In genomic region chr6:169701953-169702639, GRCh38 we compare ENCODE assay signal across 8 cellular contexts. TPM values are rescaled to one million over a fixed set of nuclear protein-coding genes. Genes with fewer than 3 reads are reported as not detected.
A peak's percentile ranks its signal among the peaks of the same experiment; 100 is the strongest.
DNase-seq lines count a peak whose midpoint lies in the region; ATAC-seq and TF ChIP-seq lines count a peak whose summit lies in the region.

Gene C6orf120, plus strand, starts transcription at chr6:169702126. Its CDS starts 334 bp downstream, at chr6:169702460.
Gene WDR27, minus strand, starts transcription at chr6:169702029. Its CDS starts 13,024 bp downstream, at chr6:169689005.

- no peak for TF ChIP-seq CTCF in RWPE2 (IDR thresholded peaks at IDR 0.05; ENCODE audit: poor library complexity, severe bottlenecking)
- no peak for TF ChIP-seq CTCF in fibroblast of pulmonary artery (IDR thresholded peaks at IDR 0.05; ENCODE audit: low read length, missing control alignments)
- no peak for TF ChIP-seq CTCF in nephron (IDR thresholded peaks at IDR 0.05; ENCODE audit: unreplicated experiment in 3 of 3)

- peak within 1 kb of the TSS; percentile 70 to 96 (median 93) for H3K27ac Mint-ChIP-seq in nephron
- peak within 1 kb of the TSS; percentile 91 for H3K27ac Mint-ChIP-seq in stimulated activated naive CD8-positive, alpha-beta T cell treated with anti-CD3 and anti-CD28 coated beads, Interleukin-15, Interleukin-2, amounts not matched to agents 100 ng/mL and 50 ng/mL, for 24 hours

- H3K4me3 Mint-ChIP-seq in nephron, result peak within 1 kb of the TSS; percentile 96 to 98 (median 96)
- H3K4me3 Mint-ChIP-seq in stimulated activated naive CD8-positive, alpha-beta T cell treated with anti-CD3 and anti-CD28 coated beads, Interleukin-15, Interleukin-2, amounts not matched to agents 100 ng/mL and 50 ng/mL, for 24 hours, result peak within 1 kb of the TSS; percentile 92

- H3K27me3 Mint-ChIP-seq in nephron (ENCODE audit: low read depth), result no peaks in the 10 kb centered on the region
- no peaks in the 10 kb centered on the region for H3K27me3 Mint-ChIP-seq in stimulated activated naive CD8-positive, alpha-beta T cell treated with anti-CD3 and anti-CD28 coated beads, Interleukin-15, Interleukin-2, amounts not matched to agents 100 ng/mL and 50 ng/mL, for 24 hours

- peak within 1 kb of the TSS; percentile 90 for H3K4me3 ChIP-seq in RWPE2 (ENCODE audit: severe bottlenecking)
- peak within 1 kb of the TSS; percentile 90 for H3K4me3 ChIP-seq in fibroblast of pulmonary artery (replicated peaks; ENCODE audit: low read depth, low read length)

- no peaks in the 10 kb centered on the region for H3K27me3 ChIP-seq in RWPE2 (ENCODE audit: insufficient read depth, poor library complexity, severe bottlenecking)

- H3K4me1 Mint-ChIP-seq in nephron, result peaks cover 49% of the 10 kb centered on the region
- peaks cover 61% of the 10 kb centered on the region for H3K4me1 Mint-ChIP-seq in stimulated activated naive CD8-positive, alpha-beta T cell treated with anti-CD3 and anti-CD28 coated beads, Interleukin-15, Interleukin-2, amounts not matched to agents 100 ng/mL and 50 ng/mL, for 24 hours (ENCODE audit: low read depth)

- no peaks in the 10 kb centered on the region for H3K9me3 Mint-ChIP-seq in nephron
- H3K9me3 Mint-ChIP-seq in stimulated activated naive CD8-positive, alpha-beta T cell treated with anti-CD3 and anti-CD28 coated beads, Interleukin-15, Interleukin-2, amounts not matched to agents 100 ng/mL and 50 ng/mL, for 24 hours, result no peaks in the 10 kb centered on the region

- H3K9me3 ChIP-seq in RWPE2 (ENCODE audit: severe bottlenecking), result no peaks in the 10 kb centered on the region

- ATAC-seq in RWPE2 (ENCODE audit: low read depth), result peak; percentile 87

- peaks cover 32% of the 10 kb centered on the region for H3K36me3 ChIP-seq in RWPE2 (ENCODE audit: low read depth)

- peak; percentile 97 for DNase-seq in EL
- peak; percentile 86 for DNase-seq in H4 (ENCODE audit: low spot score)
- peak; percentile 95 for DNase-seq in LoVo (ENCODE audit: low spot score)
- peak; percentile 95 for DNase-seq in RWPE2 (ENCODE audit: low spot score)
- peak; percentile 99 for DNase-seq in activated T-helper 9 cell treated with anti-CD3 and anti-CD28 coated beads, Interleukin-2, amount 50 U/mL, for 16 hours (ENCODE audit: low read depth)
- DNase-seq in fibroblast of pulmonary artery (ENCODE audit: low read depth), result peak; percentile 97

- peaks cover 25% of the 10 kb centered on the region for H3K36me3 Mint-ChIP-seq in nephron (ENCODE audit: low read depth)
- H3K36me3 Mint-ChIP-seq in stimulated activated naive CD8-positive, alpha-beta T cell treated with anti-CD3 and anti-CD28 coated beads, Interleukin-15, Interleukin-2, amounts not matched to agents 100 ng/mL and 50 ng/mL, for 24 hours (ENCODE audit: low read depth), result peaks cover 47% of the 10 kb centered on the region

- H3K27ac ChIP-seq in RWPE2 (ENCODE audit: poor library complexity, severe bottlenecking), result peak within 1 kb of the TSS; percentile 55

- H3K4me1 ChIP-seq in RWPE2 (ENCODE audit: insufficient read depth, poor library complexity, severe bottlenecking), result peaks cover 27% of the 10 kb centered on the region

RNA-seq across cellular contexts. Expression of gene C6orf120, which starts in this region (rescaled TPM):
- 17.2 and 17.6 TPM in 2 replicates for total RNA-seq in H4 (2014; rRNA removed; shearing (Covaris generic))

RNA-seq across cellular contexts. Expression of gene WDR27, which starts in this region (rescaled TPM):
- total RNA-seq in H4 (2014; rRNA removed; shearing (Covaris generic)), result 3.7 and 5.0 TPM in 2 replicates

Comparison
In these comparisons a context has a peak if more than half of its experiments do, and no peak if none do; other contexts are left out.
1. Peak in every context shown above with its lines: DNase-seq, ATAC-seq, H3K4me3 ChIP-seq and H3K27ac ChIP-seq.